24 cellular contexts compared by ENCODE assay signal in genomic region chr12:128727461-128727860, GRCh38.
DNase-seq lines count a peak whose midpoint lies in the region; FAIRE-seq and TF ChIP-seq lines count a peak whose summit lies in the region.
"Had no signal": no experiment of that assay in that cellular context is flagged by ENCODE, and none has a peak within 500 bp of the region (broad histone marks: within the 10 kb centered on the region; RNA-seq: fewer than 3 reads in every experiment).

No MANE protein-coding gene starts in this region.

- H3K23ac ChIP-seq in mesenchymal stem cell (ENCODE audit: low read length in 2 of 2), result no peak overlapping the region

- H3K27me3 Mint-ChIP-seq in endothelial cell (ENCODE audit: unreplicated experiment), result peaks cover 4% of the 10 kb centered on the region

- H3K4me1 Mint-ChIP-seq in endothelial cell (ENCODE audit: unreplicated experiment), result no peaks in the 10 kb centered on the region
- H3K4me1 Mint-ChIP-seq: activated naive CD8-positive, alpha-beta T cell treated with anti-CD3 and anti-CD28 coated beads, Interleukin-2, amount 10 ng/mL, durations not matched to agents 7 days and 5 days; GM23338; T-helper 17 cell had no signal

- H3K27ac ChIP-seq in mesenchymal stem cell (ENCODE audit: low read length, poor library complexity, severe bottlenecking) (peak overlapping the region; percentile 38), RWPE1 (no peak overlapping the region)
- H3K27ac ChIP-seq: 22Rv1, right lobe of liver, SK-N-MC had no signal

- H2BK120ac ChIP-seq in mesenchymal stem cell (ENCODE audit: low read depth, low read length), result no peak overlapping the region

- peaks cover 44% of the 10 kb centered on the region for H3K9me3 Mint-ChIP-seq in endothelial cell (ENCODE audit: unreplicated experiment)
- H3K9me3 Mint-ChIP-seq: CD8-positive, alpha-beta T cell had no signal

- no peaks in the 10 kb centered on the region for H3K79me1 ChIP-seq in mesenchymal stem cell (replicated peaks; ENCODE audit: low read length, poor library complexity, severe bottlenecking)

- H2BK12ac ChIP-seq in mesenchymal stem cell (ENCODE audit: low read length in 2 of 2), result no peak overlapping the region

- H4K8ac ChIP-seq in mesenchymal stem cell (ENCODE audit: low read length), result no peak overlapping the region

- peaks cover 5 to 18% of the 10 kb centered on the region in 2 experiments for H3K27me3 ChIP-seq in mesenchymal stem cell (ENCODE audit: control insufficient read depth in 1 of 2, insufficient read depth in 1 of 2, low read length in 2 of 2)
- H3K27me3 ChIP-seq: right lobe of liver had no signal

- H3K18ac ChIP-seq in mesenchymal stem cell (ENCODE audit: low read depth in 1 of 2, low read length in 2 of 2), result no peak overlapping the region

- H2BK15ac ChIP-seq in mesenchymal stem cell (ENCODE audit: low read depth, poor library complexity, severe bottlenecking), result no peak overlapping the region

- CTCF ChIA-PET in RWPE1 (lab: Yijun Ruan, JAX), result interaction anchor here (0.6 kb wide), 1 partner anchor 12 kb away, joined by 3 read pairs; no protein-coding TSS in a partner anchor

- no peak overlapping the region for H3K4me3 ChIP-seq in mesenchymal stem cell (ENCODE audit: insufficient read depth in 1 of 2, low read depth in 1 of 2, low read length in 2 of 2)
- H3K4me3 ChIP-seq: GM23338, lung, right lobe of liver, SK-N-MC had no signal

- H3K27ac Mint-ChIP-seq in endothelial cell (ENCODE audit: unreplicated experiment), result no peak overlapping the region
- H3K27ac Mint-ChIP-seq: activated CD8-positive, alpha-beta T cell treated with anti-CD3 and anti-CD28 coated beads, Interleukin-2, amount 10 ng/mL, durations not matched to agents 7 days and 5 days; activated naive CD8-positive, alpha-beta T cell treated with anti-CD3 and anti-CD28 coated beads, Interleukin-2, amount 10 ng/mL, durations not matched to agents 7 days and 5 days; CD8-positive, alpha-beta T cell; GM23338; T-helper 17 cell had no signal

- H3K4me1 ChIP-seq in mesenchymal stem cell (ENCODE audit: control insufficient read depth, insufficient read depth, low read depth, low read length), result peaks cover 15% of the 10 kb centered on the region
- H3K4me1 ChIP-seq: right lobe of liver had no signal

- H3K4me2 ChIP-seq in mesenchymal stem cell (ENCODE audit: low read length, poor library complexity, severe bottlenecking), result no peak overlapping the region
- H3K4me2 ChIP-seq: GM23338 had no signal

- no peak overlapping the region for H3K9ac ChIP-seq in mesenchymal stem cell (ENCODE audit: low read length)

- FAIRE-seq in urothelium cell line (lab: Jason Lieb, UNC), result no peak

- H3K14ac ChIP-seq in mesenchymal stem cell (ENCODE audit: low read length in 2 of 2), result no peak overlapping the region

- H3K4me3 Mint-ChIP-seq in endothelial cell (ENCODE audit: unreplicated experiment), result no peak overlapping the region
- H3K4me3 Mint-ChIP-seq: activated CD8-positive, alpha-beta T cell treated with anti-CD3 and anti-CD28 coated beads, Interleukin-2, amount 10 ng/mL, durations not matched to agents 7 days and 5 days; activated naive CD8-positive, alpha-beta T cell treated with anti-CD3 and anti-CD28 coated beads, Interleukin-2, amount 10 ng/mL, durations not matched to agents 7 days and 5 days; CD8-positive, alpha-beta T cell; GM23338; T-helper 17 cell had no signal

- H3K4ac ChIP-seq in mesenchymal stem cell (ENCODE audit: low read depth in 1 of 2, low read length in 2 of 2), result no peak overlapping the region

- TF ChIP-seq CTCF in RWPE1 (conservative IDR thresholded peaks at IDR 0.05; ENCODE audit: low read depth) (no peak), endothelial cell (IDR thresholded peaks at IDR 0.05; ENCODE audit: unreplicated experiment) (no peak)

- POLR2A ChIA-PET in RWPE1 (lab: Yijun Ruan, JAX; ENCODE audit: low non-redundant PET), result no interaction called here

- peak overlapping the region; percentile 46 for H2BK5ac ChIP-seq in mesenchymal stem cell (ENCODE audit: low read depth, low read length, poor library complexity, severe bottlenecking)

- no peak overlapping the region for H2AK5ac ChIP-seq in mesenchymal stem cell (ENCODE audit: low read length, severe bottlenecking)

- WGBS in mesenchymal stem cell, result 65% methylated on average over 7 of the region's 8 CpGs

- DNase-seq in NCI-H2107 treated with DMSO at 0.1 percent for 48 hours (lab: John Stamatoyannopoulos, UW; ENCODE audit: unreplicated experiment) (peak; percentile 60), NCI-H2107 (lab: John Stamatoyannopoulos, UW) (no peak), RPMI7951 (ENCODE audit: low read depth) (peak; percentile 34), mesenchymal stem cell (no peak), urothelium cell line (ENCODE audit: low spot score) (peak; percentile 20), RWPE1 (ENCODE audit: low spot score) (no peak), endothelial cell (ENCODE audit: low spot score) (no peak), NCI-H1092 (lab: John Stamatoyannopoulos, UW) (no peak)
- DNase-seq: activated CD8-positive, alpha-beta T cell treated with anti-CD3 and anti-CD28 coated beads, Interleukin-2, amount 10 ng/mL, durations not matched to agents 7 days and 5 days; activated naive CD8-positive, alpha-beta T cell treated with anti-CD3 and anti-CD28 coated beads, Interleukin-2, amount 10 ng/mL, durations not matched to agents 7 days and 5 days; CD8-positive, alpha-beta T cell; cerebellar nuclear complex; IMR-90; NCI-H1930; NCI-H226; NCI-H748 treated with DMSO at 0.1 percent for 48 hours; posterior cingulate gyrus; right lobe of liver; stimulated activated naive CD4-positive, alpha-beta T cell treated with Interleukin-2 at 50 U/mL for 16 hours; T-helper 17 cell had no signal

- H3K36me3 Mint-ChIP-seq in endothelial cell (ENCODE audit: low read depth, unreplicated experiment), result peaks cover 7% of the 10 kb centered on the region
- H3K36me3 Mint-ChIP-seq: activated naive CD8-positive, alpha-beta T cell treated with anti-CD3 and anti-CD28 coated beads, Interleukin-2, amount 10 ng/mL, durations not matched to agents 7 days and 5 days; CD8-positive, alpha-beta T cell had no signal

- no peaks in the 10 kb centered on the region for H3K36me3 ChIP-seq in mesenchymal stem cell (ENCODE audit: control insufficient read depth in 1 of 2, insufficient read depth in 2 of 2, low read depth in 1 of 2, low read length in 2 of 2)
- H3K36me3 ChIP-seq: right lobe of liver had no signal

- no peak overlapping the region for H2AFZ ChIP-seq in mesenchymal stem cell (ENCODE audit: low read depth, low read length)
- H2AFZ ChIP-seq: GM23338 had no signal

- H4K91ac ChIP-seq in mesenchymal stem cell (ENCODE audit: low read length), result no peak overlapping the region

- H3K9me3 ChIP-seq in mesenchymal stem cell (ENCODE audit: control insufficient read depth, low read length), result no peaks in the 10 kb centered on the region
- H3K9me3 ChIP-seq: right lobe of liver had no signal

Comparison
In these comparisons a context has a peak if more than half of its experiments do, and no peak if none do; other contexts are left out.
1. DNase-seq: peak in NCI-H2107 treated with DMSO at 0.1 percent for 48 hours (single experiment), RPMI7951 (single experiment) and urothelium cell line (single experiment); none in NCI-H2107 (single experiment), mesenchymal stem cell (single experiment), RWPE1 (single experiment), endothelial cell (single experiment) and NCI-H1092 (single experiment).